Comparison of ENCODE assay signal across 28 cellular contexts in genomic region chr20:49273696-49274277, GRCh38. TPM values are rescaled to one million over a fixed set of nuclear protein-coding genes. Genes with fewer than 3 reads are reported as not detected.
DNase-seq lines count a peak whose midpoint lies in the region; ATAC-seq, FAIRE-seq and TF ChIP-seq lines count a peak whose summit lies in the region.
"Had no signal": no experiment of that assay in that cellular context is flagged by ENCODE, and none has a peak within 500 bp of the region (broad histone marks: within the 10 kb centered on the region; RNA-seq: fewer than 3 reads in every experiment).

No MANE protein-coding gene starts in this region.

- H3K4me1 ChIP-seq in small intestine (ENCODE audit: control insufficient read depth in 2 of 2, insufficient read depth in 1 of 2, low read depth in 1 of 2, low read length in 1 of 2) (peaks cover 3 to 14% of the 10 kb centered on the region in 2 donors), testis (peaks cover 11% of the 10 kb centered on the region)

- H3K36me3 Mint-ChIP-seq in activated CD4-positive, alpha-beta T cell treated with anti-CD3 and anti-CD28 coated beads, Interleukin-2, amount 10 ng/mL, durations not matched to agents 7 days and 5 days (ENCODE audit: low read depth) = peaks cover 72% of the 10 kb centered on the region
- peaks cover 75% of the 10 kb centered on the region for H3K36me3 Mint-ChIP-seq in stimulated activated naive CD8-positive, alpha-beta T cell treated with anti-CD3 and anti-CD28 coated beads, Interleukin-15, Interleukin-2, amounts not matched to agents 100 ng/mL and 50 ng/mL, for 24 hours (ENCODE audit: low read depth)
- peaks cover 76% of the 10 kb centered on the region for H3K36me3 Mint-ChIP-seq in activated naive CD8-positive, alpha-beta T cell treated with anti-CD3 and anti-CD28 coated beads, Interleukin-2, amount 50 U/mL, for 24 hours (ENCODE audit: low read depth)

- no peak overlapping the region for H3K4me3 ChIP-seq in small intestine (ENCODE audit: low read depth in 1 of 2, low read length in 2 of 2)
- no peak overlapping the region for H3K4me3 ChIP-seq in testis
- H3K4me3 ChIP-seq: esophagus muscularis mucosa had no signal

- no peaks in the 10 kb centered on the region for H3K9me3 ChIP-seq in small intestine (ENCODE audit: control insufficient read depth, low read depth)
- H3K9me3 ChIP-seq in testis = no peaks in the 10 kb centered on the region
- H3K9me3 ChIP-seq: esophagus muscularis mucosa, upper lobe of left lung had no signal

- ATAC-seq in stimulated activated naive CD8-positive, alpha-beta T cell treated with anti-CD3 and anti-CD28 coated beads, Interleukin-15, Interleukin-2, amounts not matched to agents 100 U/mL and 50 U/mL, for 24 hours = no peak
- no peak for ATAC-seq in activated naive CD8-positive, alpha-beta T cell treated with anti-CD3 and anti-CD28 coated beads, Interleukin-2, amount 50 U/mL, for 24 hours
- ATAC-seq: activated CD4-positive, CD25-positive, alpha-beta regulatory T cell treated with anti-CD3 and anti-CD28 coated beads, Interleukin-2, amount 50 U/mL, for 24 hours; foreskin keratinocyte; left lobe of liver had no signal

- peaks cover 4% of the 10 kb centered on the region for H3K9me3 Mint-ChIP-seq in activated CD4-positive, alpha-beta T cell treated with anti-CD3 and anti-CD28 coated beads, Interleukin-2, amount 10 ng/mL, durations not matched to agents 7 days and 5 days
- peaks cover 4% of the 10 kb centered on the region for H3K9me3 Mint-ChIP-seq in stimulated activated naive CD8-positive, alpha-beta T cell treated with anti-CD3 and anti-CD28 coated beads, Interleukin-15, Interleukin-2, amounts not matched to agents 100 ng/mL and 50 ng/mL, for 24 hours
- H3K9me3 Mint-ChIP-seq in activated naive CD8-positive, alpha-beta T cell treated with anti-CD3 and anti-CD28 coated beads, Interleukin-2, amount 50 U/mL, for 24 hours = peaks cover 4% of the 10 kb centered on the region

- WGBS in small intestine, 3 donors = 88 to 97% (median 90%) methylated on average over 8 of the region's 8 CpGs
- 90 to 95% methylated on average over 8 of the region's 8 CpGs for WGBS in testis, 2 donors

- H3K36me3 ChIP-seq in small intestine (ENCODE audit: control insufficient read depth in 2 of 2, insufficient read depth in 2 of 2, low read length in 2 of 2) (peaks cover 11 to 18% of the 10 kb centered on the region in 2 donors), testis (ENCODE audit: low read depth, missing control alignments) (no peaks in the 10 kb centered on the region)

- peaks cover 66% of the 10 kb centered on the region for H3K4me1 Mint-ChIP-seq in activated CD4-positive, alpha-beta T cell treated with anti-CD3 and anti-CD28 coated beads, Interleukin-2, amount 10 ng/mL, durations not matched to agents 7 days and 5 days
- peaks cover 80% of the 10 kb centered on the region for H3K4me1 Mint-ChIP-seq in stimulated activated naive CD8-positive, alpha-beta T cell treated with anti-CD3 and anti-CD28 coated beads, Interleukin-15, Interleukin-2, amounts not matched to agents 100 ng/mL and 50 ng/mL, for 24 hours (ENCODE audit: low read depth)
- peaks cover 77% of the 10 kb centered on the region for H3K4me1 Mint-ChIP-seq in activated naive CD8-positive, alpha-beta T cell treated with anti-CD3 and anti-CD28 coated beads, Interleukin-2, amount 50 U/mL, for 24 hours

- no peak for TF ChIP-seq POLR2A in testis (IDR thresholded peaks at IDR 0.05)

- POLR2A ChIA-PET in activated CD4-positive, alpha-beta T cell treated with anti-CD3 and anti-CD28 coated beads, Interleukin-2, amount 10 ng/mL, durations not matched to agents 7 days and 5 days (lab: Charles Lee) = interaction anchor here (0.6 to 0.7 kb wide), 3 partner anchors 11 to 941 kb away, joined by 3 to 11 read pairs (median 3); no protein-coding TSS in a partner anchor

- no peak overlapping the region for H3K27ac ChIP-seq in small intestine (ENCODE audit: low read depth in 1 of 2, low read length in 1 of 2)
- H3K27ac ChIP-seq in testis = no peak overlapping the region
- H3K27ac ChIP-seq: esophagus muscularis mucosa, foreskin keratinocyte, RWPE1, upper lobe of left lung had no signal

- no peaks in the 10 kb centered on the region for H3K27me3 Mint-ChIP-seq in activated CD4-positive, alpha-beta T cell treated with anti-CD3 and anti-CD28 coated beads, Interleukin-2, amount 10 ng/mL, durations not matched to agents 7 days and 5 days
- no peaks in the 10 kb centered on the region for H3K27me3 Mint-ChIP-seq in stimulated activated naive CD8-positive, alpha-beta T cell treated with anti-CD3 and anti-CD28 coated beads, Interleukin-15, Interleukin-2, amounts not matched to agents 100 ng/mL and 50 ng/mL, for 24 hours
- H3K27me3 Mint-ChIP-seq in activated naive CD8-positive, alpha-beta T cell treated with anti-CD3 and anti-CD28 coated beads, Interleukin-2, amount 50 U/mL, for 24 hours = peaks cover 3% of the 10 kb centered on the region

- H3K27ac Mint-ChIP-seq in activated CD4-positive, alpha-beta T cell treated with anti-CD3 and anti-CD28 coated beads, Interleukin-2, amount 10 ng/mL, durations not matched to agents 7 days and 5 days = peak overlapping the region; percentile 19
- peak overlapping the region; percentile 26 for H3K27ac Mint-ChIP-seq in stimulated activated naive CD8-positive, alpha-beta T cell treated with anti-CD3 and anti-CD28 coated beads, Interleukin-15, Interleukin-2, amounts not matched to agents 100 ng/mL and 50 ng/mL, for 24 hours
- H3K27ac Mint-ChIP-seq in activated naive CD8-positive, alpha-beta T cell treated with anti-CD3 and anti-CD28 coated beads, Interleukin-2, amount 50 U/mL, for 24 hours = peak overlapping the region; percentile 56
- H3K27ac Mint-ChIP-seq: CD4-positive, CD25-positive, alpha-beta regulatory T cell; nephron had no signal

- no peak for FAIRE-seq in small intestine (lab: Jason Lieb, UNC)
- FAIRE-seq: D721Med, endometrium, islet of Langerhans had no signal

- intact Hi-C loops in testis (cut with DNase I; ENCODE audit: low total_unique reads) = no loop called here

- CTCF ChIA-PET in activated CD4-positive, alpha-beta T cell treated with anti-CD3 and anti-CD28 coated beads, Interleukin-2, amount 10 ng/mL, durations not matched to agents 7 days and 5 days (lab: Charles Lee) = interaction anchor here (1.2 kb wide), 1 partner anchor 11 kb away, joined by 4 read pairs; no protein-coding TSS in a partner anchor

- peak overlapping the region; percentile 27 for H3K4me3 Mint-ChIP-seq in activated CD4-positive, alpha-beta T cell treated with anti-CD3 and anti-CD28 coated beads, Interleukin-2, amount 10 ng/mL, durations not matched to agents 7 days and 5 days
- H3K4me3 Mint-ChIP-seq in stimulated activated naive CD8-positive, alpha-beta T cell treated with anti-CD3 and anti-CD28 coated beads, Interleukin-15, Interleukin-2, amounts not matched to agents 100 ng/mL and 50 ng/mL, for 24 hours = peak overlapping the region; percentile 26
- H3K4me3 Mint-ChIP-seq in activated naive CD8-positive, alpha-beta T cell treated with anti-CD3 and anti-CD28 coated beads, Interleukin-2, amount 50 U/mL, for 24 hours = peak overlapping the region; percentile 46
- H3K4me3 Mint-ChIP-seq: nephron had no signal

- H3K27me3 ChIP-seq in small intestine (ENCODE audit: control insufficient read depth in 2 of 2, insufficient read depth in 2 of 2, low read length in 2 of 2) (no peaks in the 10 kb centered on the region), testis (no peaks in the 10 kb centered on the region)
- H3K27me3 ChIP-seq: esophagus muscularis mucosa, foreskin keratinocyte, upper lobe of left lung had no signal

- no peak for DNase-seq in activated CD4-positive, alpha-beta T cell treated with anti-CD3 and anti-CD28 coated beads, Interleukin-2, amount 10 ng/mL, durations not matched to agents 7 days and 5 days
- no peak for DNase-seq in activated CD4-positive, alpha-beta T cell treated with anti-CD3 and anti-CD28 coated beads for 4 hours
- DNase-seq in stimulated activated naive CD8-positive, alpha-beta T cell treated with anti-CD3 and anti-CD28 coated beads, Interleukin-15, Interleukin-2, amounts not matched to agents 100 U/mL and 50 U/mL, for 24 hours = no peak
- no peak for DNase-seq in activated naive CD8-positive, alpha-beta T cell treated with anti-CD3 and anti-CD28 coated beads, Interleukin-2, amount 50 U/mL, for 24 hours
- DNase-seq in small intestine (no peak), T-helper 9 cell (no peak), testis (no peak)
- DNase-seq: AML-193; amygdala; CD4-positive, CD25-positive, alpha-beta regulatory T cell; foreskin keratinocyte; head of caudate nucleus; NCI-H1105; NCI-H187 treated with DMSO at 0.1 percent for 48 hours; NCI-H2171; NCI-H510A; stimulated activated CD4-positive, alpha-beta T cell treated with anti-CD3 and anti-CD28 coated beads, Interleukin-15, amount 100 ng/mL, for 24 hours; stimulated activated CD4-positive, alpha-beta T cell treated with anti-CD3 and anti-CD28 coated beads, Interleukin-4, amount 100 ng/mL, for 4 hours; upper lobe of left lung had no signal

- TF ChIP-seq CTCF in testis (IDR thresholded peaks at IDR 0.05) = no peak

RNA-seq across cellular contexts. Expression of gene ZNFX1, which starts 4.1 kb away (rescaled TPM):
- total RNA-seq in activated CD4-positive, alpha-beta T cell treated with anti-CD3 and anti-CD28 coated beads, Interleukin-2, amount 10 ng/mL, durations not matched to agents 7 days and 5 days = 10 to 100 TPM; 79.7 to 85.3 TPM
- polyA plus RNA-seq in small intestine (10 to 100 TPM in 2 of 3 donors, 1 to 10 TPM in 1; 9.9 to 13.4 (median 11.9) TPM), testis (ENCODE audit: insufficient read depth, low read depth, low replicate concordance) (39.9 TPM)
- 10 to 100 TPM; 31.6 to 37.2 TPM for total RNA-seq in testis

RNA-seq across cellular contexts. Expression of gene DDX27, which starts 54.6 kb away (rescaled TPM):
- 10 to 100 TPM; 39.1 to 42.0 TPM for total RNA-seq in activated CD4-positive, alpha-beta T cell treated with anti-CD3 and anti-CD28 coated beads, Interleukin-2, amount 10 ng/mL, durations not matched to agents 7 days and 5 days
- polyA plus RNA-seq in small intestine (10 to 100 TPM; 32.0 to 36.6 (median 33.2) TPM), testis (ENCODE audit: insufficient read depth, low read depth, low replicate concordance) (58.3 TPM)
- 10 to 100 TPM; 53.3 to 54.1 TPM for total RNA-seq in testis
